In the genomic region with DNA sequence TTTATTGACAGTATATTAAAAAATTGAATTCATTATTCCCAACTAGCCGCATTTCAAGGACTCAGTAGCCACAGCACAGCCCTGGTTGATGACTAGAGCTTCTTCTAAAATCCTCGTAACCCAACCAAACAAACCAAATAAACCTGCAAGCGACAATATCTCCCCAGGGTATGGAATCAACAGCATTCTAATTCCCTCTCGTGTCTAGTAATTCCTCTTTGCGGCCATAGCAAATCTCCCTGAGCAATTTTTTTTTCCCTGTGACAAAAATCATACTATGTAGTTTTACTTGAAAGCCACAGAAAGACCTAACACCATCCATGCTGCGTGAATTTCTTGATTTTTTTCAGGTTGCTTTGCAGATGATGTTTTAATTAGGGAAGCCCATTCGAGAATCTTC, we compare ENCODE assay signal across 9 cellular contexts.
"Had no signal": no experiment of that assay in that cellular context is flagged by ENCODE, and none has a peak within 500 bp of the region (broad histone marks: within the 10 kb centered on the region; RNA-seq: fewer than 3 reads in every experiment).

No MANE protein-coding gene starts in this region.

- DNase-seq: activated CD4-positive, alpha-beta memory T cell treated with anti-CD3 and anti-CD28 coated beads, Interleukin-2, amount 10 ng/mL, durations not matched to agents 7 days and 5 days; activated CD4-positive, alpha-beta T cell treated with anti-CD3 and anti-CD28 coated beads for 36 hours; activated naive CD4-positive, alpha-beta T cell treated with anti-CD3 and anti-CD28 coated beads for 36 hours; caudate nucleus; posterior cingulate gyrus; stimulated activated CD4-positive, alpha-beta T cell treated with anti-CD3 and anti-CD28 coated beads, Interleukin-12 subunit alpha, Interleukin-12 subunit beta, amount 100 ng/mL, for 4 hours; stimulated activated naive CD4-positive, alpha-beta T cell treated with Interleukin-2 at 50 U/mL for 16 hours; T-cell; WERI-Rb-1 had no signal

- ATAC-seq: activated CD4-positive, alpha-beta T cell treated with anti-CD3 and anti-CD28 coated beads for 36 hours; T-cell had no signal

- H3K36me3 ChIP-seq: WERI-Rb-1 had no signal

- H3K27ac ChIP-seq: WERI-Rb-1 had no signal
